In the genomic region with DNA sequence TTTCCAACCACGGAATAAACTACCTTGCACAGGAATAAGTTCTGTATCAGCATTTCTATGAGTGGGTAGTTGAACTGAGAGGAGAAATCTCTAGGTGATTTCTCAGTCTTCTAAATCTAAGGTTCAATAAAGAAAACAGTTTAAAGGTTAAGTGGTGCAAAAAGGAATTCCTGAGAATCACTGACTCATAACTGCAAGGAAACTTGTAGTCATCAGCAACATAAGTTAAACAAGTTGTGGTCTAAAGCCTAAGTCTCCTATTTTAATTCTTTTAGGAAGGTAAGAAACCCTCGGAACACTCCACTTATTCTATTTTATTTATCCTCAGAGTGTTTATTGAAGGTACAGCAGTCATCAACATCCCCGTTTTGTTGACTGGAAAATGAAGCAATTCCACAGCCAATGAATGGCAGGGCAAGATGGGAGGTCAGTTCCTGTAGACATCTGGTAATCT, we compare ENCODE assay signal across 10 cellular contexts.
DNase-seq lines count a peak whose midpoint lies in the region; ATAC-seq and TF ChIP-seq lines count a peak whose summit lies in the region.
"Had no signal": no experiment of that assay in that cellular context is flagged by ENCODE, and none has a peak within 500 bp of the region (broad histone marks: within the 10 kb centered on the region; RNA-seq: fewer than 3 reads in every experiment).

No MANE protein-coding gene starts in this region.

- peaks cover 77% of the 10 kb centered on the region for H3K4me1 Mint-ChIP-seq in activated T-cell treated with anti-CD3 and anti-CD28 coated beads, Interleukin-2, amount 50 U/mL, for 72 hours (ENCODE audit: low read depth)
- peaks cover 41% of the 10 kb centered on the region for H3K4me1 Mint-ChIP-seq in activated naive CD8-positive, alpha-beta T cell treated with anti-CD3 and anti-CD28 coated beads for 36 hours

- H3K4me3 ChIP-seq in foreskin fibroblast (ENCODE audit: low read depth in 1 of 2, low read length in 2 of 2) = no peak overlapping the region
- H3K4me3 ChIP-seq: BLaER1, pancreas had no signal

- peak overlapping the region; percentile 91 for H3K27ac Mint-ChIP-seq in activated T-cell treated with anti-CD3 and anti-CD28 coated beads, Interleukin-2, amount 50 U/mL, for 72 hours
- H3K27ac Mint-ChIP-seq in activated naive CD8-positive, alpha-beta T cell treated with anti-CD3 and anti-CD28 coated beads for 36 hours = peak overlapping the region; percentile 89

- peaks cover 5 to 10% of the 10 kb centered on the region in 2 donors for H3K9me3 Mint-ChIP-seq in activated T-cell treated with anti-CD3 and anti-CD28 coated beads, Interleukin-2, amount 50 U/mL, for 72 hours
- peaks cover 6% of the 10 kb centered on the region for H3K9me3 Mint-ChIP-seq in activated naive CD8-positive, alpha-beta T cell treated with anti-CD3 and anti-CD28 coated beads for 36 hours

- no peaks in the 10 kb centered on the region for H3K27me3 Mint-ChIP-seq in activated T-cell treated with anti-CD3 and anti-CD28 coated beads, Interleukin-2, amount 50 U/mL, for 72 hours (ENCODE audit: low read depth)
- H3K27me3 Mint-ChIP-seq in activated naive CD8-positive, alpha-beta T cell treated with anti-CD3 and anti-CD28 coated beads for 36 hours = no peaks in the 10 kb centered on the region

- ATAC-seq in activated T-cell treated with anti-CD3 and anti-CD28 coated beads, Interleukin-2, amount 50 U/mL, for 72 hours (replicated peaks in 1 of 2) = peak; percentile 77 to 80
- peak; percentile 86 for ATAC-seq in stimulated activated naive CD8-positive, alpha-beta T cell treated with anti-CD3 and anti-CD28 coated beads, Interleukin-15, Interleukin-2, amounts not matched to agents 100 U/mL and 50 U/mL, for 24 hours
- no peak for ATAC-seq in GM21717 (IDR thresholded peaks at IDR 0.05; ENCODE audit: unreplicated experiment)
- ATAC-seq: pancreas had no signal

- TF ChIP-seq CTCF in foreskin fibroblast (IDR thresholded peaks at IDR 0.05; ENCODE audit: low read depth, low read length) = no peak

- H3K4me3 Mint-ChIP-seq in activated T-cell treated with anti-CD3 and anti-CD28 coated beads, Interleukin-2, amount 50 U/mL, for 72 hours = peak overlapping the region; percentile 30 to 61
- no peak overlapping the region for H3K4me3 Mint-ChIP-seq in activated naive CD8-positive, alpha-beta T cell treated with anti-CD3 and anti-CD28 coated beads for 36 hours

- peak in 1 of 2 donors; percentile 27 for DNase-seq in activated T-cell treated with anti-CD3 and anti-CD28 coated beads, Interleukin-2, amount 50 U/mL, for 72 hours
- DNase-seq in activated T-cell treated with anti-CD3 and anti-CD28 coated beads for 4 hours = no peak
- DNase-seq in activated naive CD8-positive, alpha-beta T cell treated with anti-CD3 and anti-CD28 coated beads for 36 hours = no peak
- peak; percentile 59 to 72 for DNase-seq in foreskin fibroblast
- no peak for DNase-seq in stimulated activated naive CD8-positive, alpha-beta T cell treated with anti-CD3 and anti-CD28 coated beads, Interleukin-15, Interleukin-2, amounts not matched to agents 100 U/mL and 50 U/mL, for 24 hours
- no peak for DNase-seq in AG08396 (ENCODE audit: low spot score)
- DNase-seq in cortex of kidney (lab: John Stamatoyannopoulos, UW) = no peak
- DNase-seq: pancreas had no signal

- peaks cover 7 to 13% of the 10 kb centered on the region in 2 donors for H3K36me3 Mint-ChIP-seq in activated T-cell treated with anti-CD3 and anti-CD28 coated beads, Interleukin-2, amount 50 U/mL, for 72 hours (ENCODE audit: insufficient read depth in 2 of 2)
- H3K36me3 Mint-ChIP-seq in activated naive CD8-positive, alpha-beta T cell treated with anti-CD3 and anti-CD28 coated beads for 36 hours = peaks cover 9% of the 10 kb centered on the region

Comparison
In these comparisons a context has a peak if more than half of its experiments do, and no peak if none do; other contexts are left out.
1. DNase-seq: peak in foreskin fibroblast (2 of 2); none in activated T-cell treated with anti-CD3 and anti-CD28 coated beads for 4 hours (single experiment), activated naive CD8-positive, alpha-beta T cell treated with anti-CD3 and anti-CD28 coated beads for 36 hours (single experiment), stimulated activated naive CD8-positive, alpha-beta T cell treated with anti-CD3 and anti-CD28 coated beads, Interleukin-15, Interleukin-2, amounts not matched to agents 100 U/mL and 50 U/mL, for 24 hours (single experiment), AG08396 (single experiment) and cortex of kidney (single experiment).